ENCODE assay signal across 8 cellular contexts in genomic region chr22:20285706-20286363, GRCh38. TPM values are rescaled to one million over a fixed set of nuclear protein-coding genes. Genes with fewer than 3 reads are reported as not detected.
DNase-seq lines count a peak whose midpoint lies in the region; ATAC-seq and TF ChIP-seq lines count a peak whose summit lies in the region.
"Not testable (repeated sequence)": the region's sequence is repeated elsewhere in the genome, so short reads cannot be mapped to it uniquely, and the experiment has no call there.

No MANE protein-coding gene starts in this region.

- intact Hi-C loops in PC-3 (cut with micrococcal nuclease): not testable (repeated sequence)
- intact Hi-C loops in posterior cingulate gyrus (cut with DNase I): loop anchor here (1.0 kb wide), 1 partner anchor 129 kb away; no protein-coding TSS in a partner anchor

- H3K4me2 ChIP-seq in PC-3 (ENCODE audit: low read length): not testable (repeated sequence)

- POLR2A ChIA-PET in PC-3 (lab: Charles Lee; ENCODE audit: unreplicated experiment): not testable (repeated sequence)

- not testable (repeated sequence) for H3K79me2 ChIP-seq in PC-3 (ENCODE audit: low read length)

- not testable (repeated sequence) for H2AFZ ChIP-seq in PC-3 (ENCODE audit: low read length)

- TF ChIP-seq CTCF in PC-3 (conservative IDR thresholded peaks at IDR 0.05; ENCODE audit: low read depth, low read length): peak; percentile 55

- not testable (repeated sequence) for H3K27me3 ChIP-seq in PC-3 (ENCODE audit: low read length)

- not testable (repeated sequence) for H3K9ac ChIP-seq in PC-3 (ENCODE audit: low read length)

- not testable (repeated sequence) for H3K9me3 ChIP-seq in PC-3 (ENCODE audit: low read length)

- H3K27ac ChIP-seq in PC-3 (ENCODE audit: low read length); caudate nucleus (ENCODE audit: low read depth, low read length): not testable (repeated sequence)

- H4K20me1 ChIP-seq in PC-3 (ENCODE audit: low read length): not testable (repeated sequence)

- H3K4me1 ChIP-seq in PC-3 (ENCODE audit: insufficient read depth, low read length): not testable (repeated sequence)

- H3K9me2 ChIP-seq in PC-3 (replicated peaks; ENCODE audit: low read length): not testable (repeated sequence)

- not testable (repeated sequence) for BruUV-seq in PC-3 (replicated peaks; lab: Mats Ljungman, UMichigan)

- CTCF ChIA-PET in PC-3 (lab: Charles Lee): not testable (repeated sequence)

- ATAC-seq in PC-3: peak; percentile 92
- peak; percentile 83 for ATAC-seq in stimulated activated naive CD8-positive, alpha-beta T cell treated with anti-CD3 and anti-CD28 coated beads, Interleukin-15, Interleukin-2, amounts not matched to agents 100 U/mL and 50 U/mL, for 24 hours

- DNase-seq in DMS 273 (lab: John Stamatoyannopoulos, UW; ENCODE audit: unreplicated experiment) (peak; percentile 59), HuH-7.5 (ENCODE audit: low spot score) (peak; percentile 51), PC-3 (peak; percentile 62), caudate nucleus (lab: John Stamatoyannopoulos, UW) (peak in 49 of 61 donors; percentile 9 to 76 (median 54)), hepatic stellate cell (ENCODE audit: low spot score) (peak; percentile 37), posterior cingulate gyrus (peak; percentile 64 to 97 (median 87))
- DNase-seq in activated CD8-positive, alpha-beta memory T cell treated with anti-CD3 and anti-CD28 coated beads for 24 hours: peak; percentile 91
- peak; percentile 89 for DNase-seq in stimulated activated naive CD8-positive, alpha-beta T cell treated with anti-CD3 and anti-CD28 coated beads, Interleukin-15, Interleukin-2, amounts not matched to agents 100 U/mL and 50 U/mL, for 24 hours

- not testable (repeated sequence) for H3F3A ChIP-seq in PC-3 (ENCODE audit: low read length, unreplicated experiment)

- not testable (repeated sequence) for H3K36me3 ChIP-seq in PC-3 (ENCODE audit: low read depth, low read length)

- H3K4me3 ChIP-seq in PC-3 (ENCODE audit: low read length): not testable (repeated sequence)

RNA-seq across cellular contexts. Expression of gene RTN4R, which starts 17.7 kb away (rescaled TPM):
- total RNA-seq in PC-3 (2014; rRNA removed): 10.4 and 12.2 TPM in 2 replicates

RNA-seq across cellular contexts. Expression of gene DGCR6L, which starts 34.0 kb away (rescaled TPM):
- 78.1 and 84.8 TPM in 2 replicates for total RNA-seq in PC-3 (2014; rRNA removed)

Comparison
In these comparisons a context has a peak if more than half of its experiments do, and no peak if none do; other contexts are left out.
1. DNase-seq: peak in every context shown above with its lines; median percentile 91 in activated CD8-positive, alpha-beta memory T cell treated with anti-CD3 and anti-CD28 coated beads for 24 hours; 89 in stimulated activated naive CD8-positive, alpha-beta T cell treated with anti-CD3 and anti-CD28 coated beads, Interleukin-15, Interleukin-2, amounts not matched to agents 100 U/mL and 50 U/mL, for 24 hours; 87 in posterior cingulate gyrus; 62 in PC-3; 59 in DMS 273; 54 in caudate nucleus; 51 in HuH-7.5; 37 in hepatic stellate cell.